In the genomic region with DNA sequence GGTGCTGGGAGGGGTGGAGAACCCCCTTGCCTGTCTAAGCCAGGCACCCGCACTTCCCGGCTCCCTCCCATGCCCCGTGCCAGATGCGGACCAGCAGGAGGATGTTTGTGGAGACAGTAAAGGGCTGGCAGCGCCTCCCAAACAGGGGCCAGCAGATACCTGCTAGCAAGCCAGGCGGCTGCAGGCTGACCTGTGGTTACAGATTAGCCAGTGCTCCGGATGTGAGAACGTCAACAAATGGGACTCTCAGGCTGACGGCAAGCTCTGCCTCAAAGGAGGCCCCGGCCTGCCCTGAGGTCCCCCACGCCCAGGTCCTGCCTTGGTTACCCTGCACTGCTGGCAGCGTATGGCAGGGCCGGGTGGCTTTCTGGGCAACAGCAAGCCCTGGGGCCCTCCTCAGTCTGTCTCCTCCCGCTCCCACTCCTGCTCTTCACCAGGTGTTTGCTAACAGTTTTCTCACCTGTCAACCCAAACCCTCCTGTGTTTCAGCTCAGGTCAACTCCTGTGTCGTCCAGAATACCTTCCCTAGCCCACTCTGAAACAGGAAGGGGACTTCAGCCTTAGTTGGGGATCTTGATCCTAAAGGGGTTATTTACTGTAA, we compare ENCODE assay signal across 13 cellular contexts.
A peak's percentile ranks its signal among the peaks of the same experiment; 100 is the strongest.
DNase-seq lines count a peak whose midpoint lies in the region; ATAC-seq and TF ChIP-seq lines count a peak whose summit lies in the region.
"Had no signal": no experiment of that assay in that cellular context is flagged by ENCODE, and none has a peak within 500 bp of the region (broad histone marks: within the 10 kb centered on the region; RNA-seq: fewer than 3 reads in every experiment).

No MANE protein-coding gene starts in this region.

- H3K4me1 ChIP-seq in psoas muscle: peaks cover 45% of the 10 kb centered on the region

- intact Hi-C loops in psoas muscle (cut with DNase I): no loop called here

- no peaks in the 10 kb centered on the region for H3K36me3 Mint-ChIP-seq in WTC11
- no peaks in the 10 kb centered on the region for H3K36me3 Mint-ChIP-seq in activated CD8-positive, alpha-beta memory T cell treated with anti-CD3 and anti-CD28 coated beads, Interleukin-2, amount 10 ng/mL, durations not matched to agents 7 days and 5 days
- peaks cover 3% of the 10 kb centered on the region for H3K36me3 Mint-ChIP-seq in T-helper 17 cell (ENCODE audit: low read depth)

- TF ChIP-seq CTCF in WTC11 (IDR thresholded peaks at IDR 0.05) (no peak), psoas muscle (IDR thresholded peaks at IDR 0.05) (no peak)

- no peaks in the 10 kb centered on the region for H3K27me3 ChIP-seq in psoas muscle (ENCODE audit: insufficient read depth in 3 of 3, low read length in 2 of 3)

- H3K27ac Mint-ChIP-seq in WTC11: no peak overlapping the region
- no peak overlapping the region for H3K27ac Mint-ChIP-seq in activated CD8-positive, alpha-beta memory T cell treated with anti-CD3 and anti-CD28 coated beads, Interleukin-2, amount 10 ng/mL, durations not matched to agents 7 days and 5 days
- no peak overlapping the region for H3K27ac Mint-ChIP-seq in T-helper 17 cell
- H3K27ac Mint-ChIP-seq: activated naive CD4-positive, alpha-beta T cell treated with anti-CD3 and anti-CD28 coated beads for 36 hours; mesothelial cell of epicardium had no signal

- peak overlapping the region; percentile 83 for H3K27ac ChIP-seq in psoas muscle

- peaks cover 0 to 8% of the 10 kb centered on the region in 2 donors for H3K36me3 ChIP-seq in psoas muscle (ENCODE audit: insufficient read depth in 1 of 2, low read depth in 1 of 2)

- H3K27me3 Mint-ChIP-seq in WTC11 (ENCODE audit: low read depth) (peaks cover 16% of the 10 kb centered on the region), T-helper 17 cell (peaks cover 6% of the 10 kb centered on the region)
- H3K27me3 Mint-ChIP-seq in activated CD8-positive, alpha-beta memory T cell treated with anti-CD3 and anti-CD28 coated beads, Interleukin-2, amount 10 ng/mL, durations not matched to agents 7 days and 5 days: peaks cover 5% of the 10 kb centered on the region

- H3K4me3 ChIP-seq in psoas muscle: no peak overlapping the region

- DNase-seq in WTC11 (ENCODE audit: low spot score) (no peak), psoas muscle (peak in 1 of 2 donors; percentile 50), T-helper 17 cell (no peak)
- no peak for DNase-seq in activated CD8-positive, alpha-beta memory T cell treated with anti-CD3 and anti-CD28 coated beads, Interleukin-2, amount 10 ng/mL, durations not matched to agents 7 days and 5 days
- DNase-seq: activated naive CD4-positive, alpha-beta T cell treated with anti-CD3 and anti-CD28 coated beads for 36 hours; CD8-positive, alpha-beta memory T cell; hippocampal formation; NCI-H1694; T-helper 2 cell had no signal

- no peaks in the 10 kb centered on the region for H3K9me3 Mint-ChIP-seq in WTC11
- H3K9me3 Mint-ChIP-seq in activated CD8-positive, alpha-beta memory T cell treated with anti-CD3 and anti-CD28 coated beads, Interleukin-2, amount 10 ng/mL, durations not matched to agents 7 days and 5 days (ENCODE audit: low read depth): no peaks in the 10 kb centered on the region
- H3K9me3 Mint-ChIP-seq: activated naive CD4-positive, alpha-beta T cell treated with anti-CD3 and anti-CD28 coated beads for 36 hours; CD8-positive, alpha-beta memory T cell; mesothelial cell of epicardium had no signal

- no peak for TF ChIP-seq POLR2A in GM18505 (IDR thresholded peaks at IDR 0.05; ENCODE audit: borderline replicate concordance, extremely low read depth, insufficient read depth, insufficient read length)

- H3K4me3 Mint-ChIP-seq in WTC11 (no peak overlapping the region), T-helper 17 cell (no peak overlapping the region)
- H3K4me3 Mint-ChIP-seq in activated CD8-positive, alpha-beta memory T cell treated with anti-CD3 and anti-CD28 coated beads, Interleukin-2, amount 10 ng/mL, durations not matched to agents 7 days and 5 days: no peak overlapping the region
- H3K4me3 Mint-ChIP-seq: activated naive CD4-positive, alpha-beta T cell treated with anti-CD3 and anti-CD28 coated beads for 36 hours; CD8-positive, alpha-beta memory T cell; mesothelial cell of epicardium had no signal

- WGBS in psoas muscle, 3 donors: 43 to 60% (median 56%) methylated on average over 13 to 15 of the region's 15 CpGs

- peak; percentile 84 for ATAC-seq in GM18873 (IDR thresholded peaks at IDR 0.05; ENCODE audit: low FRiP score, unreplicated experiment)
- peak; percentile 76 for ATAC-seq in HG02798 (IDR thresholded peaks at IDR 0.05; ENCODE audit: poor library complexity, unreplicated experiment)
- ATAC-seq in WTC11: no peak
- peak in 1 of 4 donors; percentile 28 for ATAC-seq in psoas muscle
- no peak for ATAC-seq in GM18505 (IDR thresholded peaks at IDR 0.05; ENCODE audit: unreplicated experiment)
- no peak for ATAC-seq in activated CD8-positive, alpha-beta memory T cell treated with anti-CD3 and anti-CD28 coated beads, Interleukin-2, amount 10 ng/mL, durations not matched to agents 7 days and 5 days
- no peak for ATAC-seq in T-helper 17 cell

- CTCF ChIA-PET in WTC11 (lab: Charles Lee): interaction anchor here (2.8 to 4.1 kb wide), 2 partner anchors 13 to 14 kb away, joined by 11 to 23 read pairs; no protein-coding TSS in a partner anchor
- CTCF ChIA-PET in activated CD8-positive, alpha-beta memory T cell treated with anti-CD3 and anti-CD28 coated beads, Interleukin-2, amount 10 ng/mL, durations not matched to agents 7 days and 5 days (lab: Charles Lee): interaction anchor here (1.5 to 1.9 kb wide), 2 partner anchors 13 to 107 kb away, joined by 3 to 7 read pairs; no protein-coding TSS in a partner anchor

- no peaks in the 10 kb centered on the region for H3K9me3 ChIP-seq in psoas muscle
- H3K9me3 ChIP-seq in T-helper 17 cell (ENCODE audit: control insufficient read depth, low read length, poor library complexity, severe bottlenecking): no peaks in the 10 kb centered on the region

- POLR2A ChIA-PET in WTC11 (lab: Charles Lee): no interaction called here

- H3K4me1 Mint-ChIP-seq in WTC11: 0 out of 2 replicates have a peak, but pooled peaks cover under 1% of the 10 kb centered on the region
- peaks cover 12% of the 10 kb centered on the region for H3K4me1 Mint-ChIP-seq in activated CD8-positive, alpha-beta memory T cell treated with anti-CD3 and anti-CD28 coated beads, Interleukin-2, amount 10 ng/mL, durations not matched to agents 7 days and 5 days
- peaks cover 10% of the 10 kb centered on the region for H3K4me1 Mint-ChIP-seq in T-helper 17 cell

TF ChIP-seq in WTC11, 78 proteins besides CTCF, POLR2A, EP300 and RAD21:
- TF ChIP-seq NR2C2 (CRISPR knock-in tag; IDR thresholded peaks at IDR 0.05) (no peak), NR3C1 (CRISPR knock-in tag; conservative IDR thresholded peaks at IDR 0.05; ENCODE audit: low read depth) (no peak), GABPB1 (CRISPR knock-in tag; IDR thresholded peaks at IDR 0.05) (peak; percentile 53; the same call in 1 of the 2 replicates), ZNF263 (CRISPR knock-in tag; IDR thresholded peaks at IDR 0.05; ENCODE audit: low read depth) (no peak)
- TF ChIP-seq, protein P1, sequence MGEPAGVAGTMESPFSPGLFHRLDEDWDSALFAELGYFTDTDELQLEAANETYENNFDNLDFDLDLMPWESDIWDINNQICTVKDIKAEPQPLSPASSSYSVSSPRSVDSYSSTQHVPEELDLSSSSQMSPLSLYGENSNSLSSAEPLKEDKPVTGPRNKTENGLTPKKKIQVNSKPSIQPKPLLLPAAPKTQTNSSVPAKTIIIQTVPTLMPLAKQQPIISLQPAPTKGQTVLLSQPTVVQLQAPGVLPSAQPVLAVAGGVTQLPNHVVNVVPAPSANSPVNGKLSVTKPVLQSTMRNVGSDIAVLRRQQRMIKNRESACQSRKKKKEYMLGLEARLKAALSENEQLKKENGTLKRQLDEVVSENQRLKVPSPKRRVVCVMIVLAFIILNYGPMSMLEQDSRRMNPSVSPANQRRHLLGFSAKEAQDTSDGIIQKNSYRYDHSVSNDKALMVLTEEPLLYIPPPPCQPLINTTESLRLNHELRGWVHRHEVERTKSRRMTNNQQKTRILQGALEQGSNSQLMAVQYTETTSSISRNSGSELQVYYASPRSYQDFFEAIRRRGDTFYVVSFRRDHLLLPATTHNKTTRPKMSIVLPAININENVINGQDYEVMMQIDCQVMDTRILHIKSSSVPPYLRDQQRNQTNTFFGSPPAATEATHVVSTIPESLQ (CRISPR knock-in tag; IDR thresholded peaks at IDR 0.05): no peak

Comparison
In these comparisons a context has a peak if more than half of its experiments do, and no peak if none do; other contexts are left out.
1. ATAC-seq: peak in GM18873 (single experiment) and HG02798 (single experiment); none in WTC11 (single experiment), GM18505 (single experiment), activated CD8-positive, alpha-beta memory T cell treated with anti-CD3 and anti-CD28 coated beads, Interleukin-2, amount 10 ng/mL, durations not matched to agents 7 days and 5 days (single experiment) and T-helper 17 cell (single experiment).